18 cellular contexts compared by ENCODE assay signal in genomic region chr2:54591551-54591950, GRCh38.
A peak's percentile ranks its signal among the peaks of the same experiment; 100 is the strongest.
DNase-seq lines count a peak whose midpoint lies in the region; ATAC-seq and TF ChIP-seq lines count a peak whose summit lies in the region.
"Had no signal": no experiment of that assay in that cellular context is flagged by ENCODE, and none has a peak within 500 bp of the region (broad histone marks: within the 10 kb centered on the region; RNA-seq: fewer than 3 reads in every experiment).

No MANE protein-coding gene starts in this region.

- CTCF ChIA-PET in activated CD4-positive, alpha-beta T cell treated with anti-CD3 and anti-CD28 coated beads for 36 hours (lab: Charles Lee): interaction anchor here (0.7 to 1.1 kb wide), 3 partner anchors 20 to 113 kb away, joined by 3 to 4 read pairs (median 3); no protein-coding TSS in a partner anchor

- H3K27me3 Mint-ChIP-seq in activated CD4-positive, alpha-beta T cell treated with anti-CD3 and anti-CD28 coated beads for 36 hours: no peaks in the 10 kb centered on the region
- H3K27me3 Mint-ChIP-seq in IgD-negative memory B cell (no peaks in the 10 kb centered on the region), progenitor cell of endocrine pancreas (no peaks in the 10 kb centered on the region)

- no peaks in the 10 kb centered on the region for H3K9me3 Mint-ChIP-seq in activated CD4-positive, alpha-beta T cell treated with anti-CD3 and anti-CD28 coated beads for 36 hours (ENCODE audit: low read depth)
- no peaks in the 10 kb centered on the region for H3K9me3 Mint-ChIP-seq in IgD-negative memory B cell
- H3K9me3 Mint-ChIP-seq in progenitor cell of endocrine pancreas (ENCODE audit: low read depth): no peaks in the 10 kb centered on the region
- H3K9me3 Mint-ChIP-seq: H9 had no signal

- intact Hi-C loops in activated CD4-positive, alpha-beta T cell treated with anti-CD3 and anti-CD28 coated beads for 36 hours (cut with DNase I, micrococcal nuclease): no loop called here

- no peak for DNase-seq in activated CD4-positive, alpha-beta T cell treated with anti-CD3 and anti-CD28 coated beads for 36 hours
- DNase-seq in activated CD4-positive, alpha-beta T cell treated with anti-CD3 and anti-CD28 coated beads for 1 hour: no peak
- peak; percentile 62 for DNase-seq in cerebellum (ENCODE audit: low spot score)
- DNase-seq in progenitor cell of endocrine pancreas (ENCODE audit: low spot score, unreplicated experiment): no peak
- DNase-seq in NCI-H82 treated with DMSO at 0.1 percent for 48 hours (lab: John Stamatoyannopoulos, UW; ENCODE audit: unreplicated experiment): no peak
- DNase-seq in EL: no peak
- no peak for DNase-seq in NCI-H2081 (lab: John Stamatoyannopoulos, UW)
- DNase-seq: activated CD4-positive, alpha-beta T cell treated with anti-CD3 and anti-CD28 coated beads, Interleukin-2, amount 50 U/mL, for 48 hours; H9; Karpas-422; left lung; NCI-H187; NCI-H526 treated with DMSO at 0.1 percent for 48 hours; Peyer's patch; sigmoid colon; stimulated activated CD4-positive, alpha-beta T cell treated with anti-CD3 and anti-CD28 coated beads, Interleukin-4, amount 100 ng/mL, for 4 hours; stimulated activated naive CD4-positive, alpha-beta T cell had no signal

- peaks cover 3% of the 10 kb centered on the region for H3K36me3 Mint-ChIP-seq in activated CD4-positive, alpha-beta T cell treated with anti-CD3 and anti-CD28 coated beads for 36 hours (ENCODE audit: low read depth)
- peaks cover 4% of the 10 kb centered on the region for H3K36me3 Mint-ChIP-seq in IgD-negative memory B cell
- H3K36me3 Mint-ChIP-seq in progenitor cell of endocrine pancreas (ENCODE audit: insufficient read depth): peaks cover 12% of the 10 kb centered on the region

- POLR2A ChIA-PET in activated CD4-positive, alpha-beta T cell treated with anti-CD3 and anti-CD28 coated beads for 36 hours (lab: Charles Lee): interaction anchor here (0.7 kb wide), 1 partner anchor 236 kb away, joined by 3 read pairs; no protein-coding TSS in a partner anchor

- H3K4me1 Mint-ChIP-seq in activated CD4-positive, alpha-beta T cell treated with anti-CD3 and anti-CD28 coated beads for 36 hours: peaks cover 83% of the 10 kb centered on the region
- H3K4me1 Mint-ChIP-seq in IgD-negative memory B cell: peaks cover 75 to 80% (median 76%) of the 10 kb centered on the region in 3 donors
- H3K4me1 Mint-ChIP-seq in progenitor cell of endocrine pancreas (ENCODE audit: low read depth): peaks cover 51% of the 10 kb centered on the region

- H3K4me3 Mint-ChIP-seq in activated CD4-positive, alpha-beta T cell treated with anti-CD3 and anti-CD28 coated beads for 36 hours: no peak overlapping the region
- H3K4me3 Mint-ChIP-seq in IgD-negative memory B cell (peak overlapping the region in 3 of 4 donors; percentile 15 to 73 (median 70)), progenitor cell of endocrine pancreas (ENCODE audit: low read depth) (no peak overlapping the region)
- H3K4me3 Mint-ChIP-seq: H9 had no signal

- no peak for TF ChIP-seq CTCF in progenitor cell of endocrine pancreas (IDR thresholded peaks at IDR 0.05; ENCODE audit: unreplicated experiment)

- peak; percentile 57 for ATAC-seq in activated CD4-positive, alpha-beta T cell treated with anti-CD3 and anti-CD28 coated beads for 36 hours
- ATAC-seq: left lung had no signal

- H3K27ac Mint-ChIP-seq in activated CD4-positive, alpha-beta T cell treated with anti-CD3 and anti-CD28 coated beads for 36 hours: peak overlapping the region; percentile 89
- H3K27ac Mint-ChIP-seq in IgD-negative memory B cell (peak overlapping the region; percentile 76 to 94 (median 93)), progenitor cell of endocrine pancreas (peak overlapping the region; percentile 26)
- H3K27ac Mint-ChIP-seq: H9 had no signal

Comparison
In these comparisons a context has a peak if more than half of its experiments do, and no peak if none do; other contexts are left out.
1. H3K27ac Mint-ChIP-seq: peak in every context shown above with its lines; median percentile 93 in IgD-negative memory B cell; 89 in activated CD4-positive, alpha-beta T cell treated with anti-CD3 and anti-CD28 coated beads for 36 hours; 26 in progenitor cell of endocrine pancreas.
2. H3K4me3 Mint-ChIP-seq: peak in IgD-negative memory B cell (3 of 4); none in activated CD4-positive, alpha-beta T cell treated with anti-CD3 and anti-CD28 coated beads for 36 hours (single experiment) and progenitor cell of endocrine pancreas (single experiment).